In genomic region chr5:170491479-170491878, GRCh38 we compare ENCODE assay signal across 10 cellular contexts. TPM values are rescaled to one million over a fixed set of nuclear protein-coding genes. Genes with fewer than 3 reads are reported as not detected.
DNase-seq lines count a peak whose midpoint lies in the region; ATAC-seq and TF ChIP-seq lines count a peak whose summit lies in the region.
"Had no signal": no experiment of that assay in that cellular context is flagged by ENCODE, and none has a peak within 500 bp of the region (broad histone marks: within the 10 kb centered on the region; RNA-seq: fewer than 3 reads in every experiment).

No MANE protein-coding gene starts in this region.

- H4K91ac ChIP-seq in IMR-90 (ENCODE audit: insufficient read depth, low read depth, low read length) = no peak overlapping the region

- TF ChIP-seq CTCF in IMR-90 (conservative IDR thresholded peaks at IDR 0.05; ENCODE audit: low read depth, low read length) = no peak
- TF ChIP-seq CTCF in testis (IDR thresholded peaks at IDR 0.05) = peak in 1 of 3 experiments; percentile 6
- TF ChIP-seq CTCF in transverse colon (IDR thresholded peaks at IDR 0.05) = no peak
- no peak for TF ChIP-seq CTCF in activated CD8-positive, alpha-beta T cell treated with anti-CD3 and anti-CD28 coated beads for 36 hours (IDR thresholded peaks at IDR 0.05)

- 29% methylated on average over 1 of the region's 5 CpGs; no CpG with 5 or more reads in 1 of the 2 experiments for WGBS in IMR-90 (ENCODE audit: extremely low coverage in 2 of 2, insufficient read length in 1 of 2), 2 experiments
- WGBS in testis, 2 donors = 48 to 54% methylated on average over 5 of the region's 5 CpGs
- WGBS in transverse colon (ENCODE audit: low coverage in 1 of 2), 2 donors = 58 to 100% methylated on average over 1 to 5 of the region's 5 CpGs

- H3K27me3 ChIP-seq in IMR-90 (ENCODE audit: control insufficient read depth, insufficient read depth, low read length) (no peaks in the 10 kb centered on the region; the same call in 1 of the 2 replicates), adipocyte (replicated peaks; ENCODE audit: control insufficient read depth, insufficient read depth, low read length) (peaks cover 4% of the 10 kb centered on the region), testis (no peaks in the 10 kb centered on the region), transverse colon (no peaks in the 10 kb centered on the region)

- dilution Hi-C loops in IMR-90 (cut with HindIII; ENCODE audit: low sequenced_read_pairs, unreplicated experiment) = no loop called here

- no TSS peak for BruUV-seq in IMR-90 (replicated peaks; lab: Mats Ljungman, UMichigan)

- no peak for TF ChIP-seq RAD21 in IMR-90 (IDR thresholded peaks at IDR 0.05; ENCODE audit: low read length)

- peak; percentile 79 for ATAC-seq in IMR-90 (ENCODE audit: low read depth)
- peak; percentile 73 for ATAC-seq in left ventricle myocardium superior
- no peak for ATAC-seq in GM21786 (IDR thresholded peaks at IDR 0.05; ENCODE audit: unreplicated experiment)
- ATAC-seq in activated CD8-positive, alpha-beta T cell treated with anti-CD3 and anti-CD28 coated beads for 36 hours = no peak

- no peak overlapping the region for H2BK15ac ChIP-seq in IMR-90 (ENCODE audit: low read depth, low read length)

- H2BK5ac ChIP-seq in IMR-90 (ENCODE audit: low read depth, low read length, poor library complexity, severe bottlenecking) = no peak overlapping the region

- H3K9ac ChIP-seq in IMR-90 (ENCODE audit: low read depth, low read length) (no peak overlapping the region), adipocyte (ENCODE audit: low read length) (no peak overlapping the region)

- no peaks in the 10 kb centered on the region for H3K4me1 Mint-ChIP-seq in activated CD8-positive, alpha-beta T cell treated with anti-CD3 and anti-CD28 coated beads for 36 hours (ENCODE audit: low read depth)

- H3K79me1 ChIP-seq in IMR-90 (ENCODE audit: low read depth in 1 of 2, low read length in 2 of 2) = no peaks in the 10 kb centered on the region

- H3K9me3 ChIP-seq in IMR-90 (ENCODE audit: control insufficient read depth, insufficient read depth, low read length) = no peaks in the 10 kb centered on the region; the same call in 1 of the 2 replicates
- H3K9me3 ChIP-seq in adipocyte (ENCODE audit: control insufficient read depth, low read length) = no peaks in the 10 kb centered on the region
- no peaks in the 10 kb centered on the region for H3K9me3 ChIP-seq in testis
- no peaks in the 10 kb centered on the region for H3K9me3 ChIP-seq in transverse colon

- H3K56ac ChIP-seq in IMR-90 (ENCODE audit: extremely low read depth, insufficient read depth, low read length) = no peak overlapping the region

- H2AFZ ChIP-seq in IMR-90 (replicated peaks; ENCODE audit: low read length, poor library complexity) = peak overlapping the region; percentile 18

- intact Hi-C loops in IMR-90 (cut with micrococcal nuclease) = loop anchor here (5.0 kb wide), 1 partner anchor 61 kb away; no protein-coding TSS in a partner anchor
- intact Hi-C loops in left ventricle myocardium superior (cut with micrococcal nuclease) = no loop called here
- intact Hi-C loops in testis (cut with DNase I; ENCODE audit: low total_unique reads) = no loop called here
- intact Hi-C loops in transverse colon (cut with DNase I; ENCODE audit: low total_unique reads) = no loop called here
- intact Hi-C loops in activated CD8-positive, alpha-beta T cell treated with anti-CD3 and anti-CD28 coated beads for 36 hours (cut with micrococcal nuclease) = no loop called here

- no peak overlapping the region for H4K8ac ChIP-seq in IMR-90 (ENCODE audit: low read depth in 2 of 2, low read length in 2 of 2)

- H3K36me3 ChIP-seq in IMR-90 (ENCODE audit: control insufficient read depth, insufficient read depth, low read length) = no peaks in the 10 kb centered on the region
- no peaks in the 10 kb centered on the region for H3K36me3 ChIP-seq in adipocyte (ENCODE audit: control insufficient read depth, insufficient read depth, low read length, severe bottlenecking)
- H3K36me3 ChIP-seq in testis (ENCODE audit: low read depth, missing control alignments) = no peaks in the 10 kb centered on the region
- H3K36me3 ChIP-seq in transverse colon = no peaks in the 10 kb centered on the region

- in situ Hi-C loops in IMR-90 (cut with MboI; ENCODE audit: low sequenced_read_pairs) (no loop called here), transverse colon (cut with MboI; ENCODE audit: low pct_ligation_motif_present in 1 of 4, low pct_unique_long_range_greater_than_20kb in 1 of 4, low sequenced_read_pairs in 3 of 4) (no loop called here)

- DNase-seq in IMR-90 = peak; percentile 84
- DNase-seq in adipocyte (ENCODE audit: low read depth) = peak; percentile 65
- DNase-seq in left ventricle myocardium superior = no peak
- no peak for DNase-seq in testis
- no peak for DNase-seq in transverse colon
- no peak for DNase-seq in activated CD8-positive, alpha-beta T cell treated with anti-CD3 and anti-CD28 coated beads for 36 hours
- DNase-seq in stimulated activated CD4-positive, alpha-beta T cell treated with anti-CD3 and anti-CD28 coated beads, Interleukin-2, amount 100 ng/mL, for 24 hours = no peak
- DNase-seq: activated CD4-positive, CD25-positive, alpha-beta regulatory T cell treated with anti-CD3 and anti-CD28 coated beads, Interleukin-2, amount 50 U/mL, for 72 hours; NCI-H1105 had no signal

- no peak overlapping the region for H3K4me3 ChIP-seq in IMR-90 (ENCODE audit: insufficient read depth, low read depth, low read length)
- no peak overlapping the region for H3K4me3 ChIP-seq in adipocyte (ENCODE audit: low read length)
- H3K4me3 ChIP-seq in testis = no peak overlapping the region
- no peak overlapping the region for H3K4me3 ChIP-seq in transverse colon

- peak overlapping the region; percentile 34 for H2BK120ac ChIP-seq in IMR-90 (ENCODE audit: low read depth, low read length)

- no peaks in the 10 kb centered on the region for H4K20me1 ChIP-seq in IMR-90 (ENCODE audit: insufficient read depth, low read length)

- POLR2A ChIA-PET in IMR-90 (lab: Charles Lee; ENCODE audit: unreplicated experiment) = no interaction called here
- POLR2A ChIA-PET in activated CD8-positive, alpha-beta T cell treated with anti-CD3 and anti-CD28 coated beads for 36 hours (lab: Charles Lee) = no interaction called here

- peaks cover 6% of the 10 kb centered on the region for H3K27me3 Mint-ChIP-seq in activated CD8-positive, alpha-beta T cell treated with anti-CD3 and anti-CD28 coated beads for 36 hours

- no peaks in the 10 kb centered on the region for H3K9me1 ChIP-seq in IMR-90 (ENCODE audit: insufficient read depth, low read length)

- no peak overlapping the region for H3K4me2 ChIP-seq in IMR-90 (ENCODE audit: low read depth, low read length)

- H3K4ac ChIP-seq in IMR-90 (ENCODE audit: low read depth, low read length) = no peak overlapping the region; the same call in 1 of the 2 replicates

- H3K27ac Mint-ChIP-seq in activated CD8-positive, alpha-beta T cell treated with anti-CD3 and anti-CD28 coated beads for 36 hours = no peak overlapping the region

- no peak overlapping the region for H2AK5ac ChIP-seq in IMR-90 (ENCODE audit: low read depth, low read length)

- TF ChIP-seq EP300 in transverse colon (IDR thresholded peaks at IDR 0.05; ENCODE audit: low read depth) = no peak

- H2AK9ac ChIP-seq in IMR-90 (replicated peaks; ENCODE audit: low read depth, low read length, poor library complexity) = no peak overlapping the region

- no peaks in the 10 kb centered on the region for H3K36me3 Mint-ChIP-seq in activated CD8-positive, alpha-beta T cell treated with anti-CD3 and anti-CD28 coated beads for 36 hours (ENCODE audit: low read depth)

- TF ChIP-seq POLR2A in IMR-90 (IDR thresholded peaks at IDR 0.05; ENCODE audit: low read depth, low read length) (no peak), testis (IDR thresholded peaks at IDR 0.05) (no peak), transverse colon (IDR thresholded peaks at IDR 0.05) (no peak)

- H3K14ac ChIP-seq in IMR-90 (replicated peaks; ENCODE audit: low read depth, low read length) = no peak overlapping the region

- H3K27ac ChIP-seq in IMR-90 (ENCODE audit: insufficient read depth, low read length) (no peak overlapping the region), testis (peak overlapping the region; percentile 8 to 62), transverse colon (peak overlapping the region in 1 of 4 donors; percentile 21)

- H3K9me3 Mint-ChIP-seq in activated CD8-positive, alpha-beta T cell treated with anti-CD3 and anti-CD28 coated beads for 36 hours = no peaks in the 10 kb centered on the region

- H3K4me1 ChIP-seq in IMR-90 (ENCODE audit: control insufficient read depth, insufficient read depth, low read length) (no peaks in the 10 kb centered on the region), adipocyte (ENCODE audit: control insufficient read depth, insufficient read depth, low read length) (peaks cover 34% of the 10 kb centered on the region), testis (peaks cover 14% of the 10 kb centered on the region), transverse colon (peaks cover 0 to 6% (median 0%) of the 10 kb centered on the region in 4 donors)

- H2BK20ac ChIP-seq in IMR-90 (ENCODE audit: low read depth, low read length) = 0 out of 2 replicates have a peak overlapping the region, but pooled peaks have one; percentile 42

- no peak overlapping the region for H3K18ac ChIP-seq in IMR-90 (ENCODE audit: low read depth, low read length)

- H4K5ac ChIP-seq in IMR-90 (ENCODE audit: low read depth, low read length) = no peak overlapping the region

- 0 out of 2 replicates have a peak overlapping the region, but pooled peaks have one; percentile 20 for H3K23ac ChIP-seq in IMR-90 (ENCODE audit: low read depth, low read length)

- H3K4me3 Mint-ChIP-seq in activated CD8-positive, alpha-beta T cell treated with anti-CD3 and anti-CD28 coated beads for 36 hours = no peak overlapping the region

- CTCF ChIA-PET in IMR-90 (lab: Yijun Ruan, JAX) = no interaction called here
- CTCF ChIA-PET in activated CD8-positive, alpha-beta T cell treated with anti-CD3 and anti-CD28 coated beads for 36 hours (lab: Charles Lee) = interaction anchor here (0.8 kb wide), 1 partner anchor 146 kb away, joined by 3 read pairs; no protein-coding TSS in a partner anchor

TF ChIP-seq in IMR-90, 13 proteins besides CTCF, POLR2A, EP300 and RAD21 (continues in another document):
- TF ChIP-seq FOS (IDR thresholded peaks at IDR 0.05; ENCODE audit: low read depth, low read length) (no peak), CEBPB (IDR thresholded peaks at IDR 0.05; ENCODE audit: low read depth, low read length) (peak; percentile 90), NFE2L2 (IDR thresholded peaks at IDR 0.05; ENCODE audit: low read depth, low read length) (no peak), MAZ (IDR thresholded peaks at IDR 0.05; ENCODE audit: borderline replicate concordance, low read depth, low read length) (no peak)

RNA-seq across cellular contexts. Expression of gene KCNIP1, which starts 12.3 kb away (rescaled TPM):
- not detected in 2 replicates for total RNA-seq in IMR-90 (2012; rRNA removed)
- not detected in 2 replicates for polyA plus RNA-seq in IMR-90 (2012; rRNA removed)
- polyA plus RNA-seq in IMR-90 (2012; cell fraction: cytosol; rRNA removed) = not detected in 2 replicates
- not detected in 2 replicates for polyA plus RNA-seq in IMR-90 (2012; cell fraction: nucleus; rRNA removed; ENCODE audit: low replicate concordance)
- total RNA-seq in left ventricle myocardium superior = 0.20 TPM
- 10 to 100 TPM; 13.4 to 14.8 TPM for total RNA-seq in testis
- polyA plus RNA-seq in testis (ENCODE audit: insufficient read depth, low read depth, low replicate concordance) = 5.9 TPM
- total RNA-seq in transverse colon = 1 to 10 TPM in 2 of 4 donors, not detected in 2; 1.2 to 2.7 TPM
- total RNA-seq in activated CD8-positive, alpha-beta T cell treated with anti-CD3 and anti-CD28 coated beads for 36 hours = not detected

Comparison
In these comparisons a context has a peak if more than half of its experiments do, and no peak if none do; other contexts are left out.
1. ATAC-seq: peak in IMR-90 (single experiment) and left ventricle myocardium superior (single experiment); none in GM21786 (single experiment) and activated CD8-positive, alpha-beta T cell treated with anti-CD3 and anti-CD28 coated beads for 36 hours (single experiment).
2. DNase-seq: peak in IMR-90 (single experiment) and adipocyte (single experiment); none in left ventricle myocardium superior (single experiment), testis (single experiment), transverse colon (single experiment), activated CD8-positive, alpha-beta T cell treated with anti-CD3 and anti-CD28 coated beads for 36 hours (single experiment) and stimulated activated CD4-positive, alpha-beta T cell treated with anti-CD3 and anti-CD28 coated beads, Interleukin-2, amount 100 ng/mL, for 24 hours (0 of 2).